In genomic region chr18:22902093-22902492, GRCh38 we compare ENCODE assay signal across 27 cellular contexts.
"Had no signal": no experiment of that assay in that cellular context is flagged by ENCODE, and none has a peak within 500 bp of the region (broad histone marks: within the 10 kb centered on the region; RNA-seq: fewer than 3 reads in every experiment).

No MANE protein-coding gene starts in this region.

- H3K9me3 ChIP-seq: stomach, suprapubic skin, testis, thoracic aorta, thyroid gland, tibial artery, tibial nerve, transverse colon, upper lobe of left lung, upper lobe of right lung, uterus, vagina had no signal

- H3K27ac ChIP-seq: stomach, suprapubic skin, testis, thoracic aorta, tibial artery, tibial nerve, transverse colon, upper lobe of left lung, upper lobe of right lung, uterus, vagina had no signal

- H3K4me3 ChIP-seq: stomach, suprapubic skin, testis, thoracic aorta, thyroid gland, tibial artery, tibial nerve, transverse colon, upper lobe of left lung, upper lobe of right lung, uterus, vagina had no signal

- H3K36me3 ChIP-seq: stomach, suprapubic skin, thoracic aorta, thyroid gland, tibial artery, tibial nerve, transverse colon, upper lobe of left lung, upper lobe of right lung, uterus, vagina had no signal

- FAIRE-seq: urothelium cell line had no signal

- DNase-seq: stimulated activated CD4-positive, alpha-beta T cell treated with anti-CD3 and anti-CD28 coated beads, Interleukin-2, amount 100 ng/mL, for 48 hours; stimulated activated CD4-positive, alpha-beta T cell treated with anti-CD3 and anti-CD28 coated beads, Interleukin-4, amount 100 ng/mL, for 1 hour; stimulated activated CD4-positive, alpha-beta T cell treated with anti-CD3 and anti-CD28 coated beads, Interleukin-4, amount 100 ng/mL, for 24 hours; stimulated activated CD4-positive, alpha-beta T cell treated with anti-CD3 and anti-CD28 coated beads, Interleukin-4, amount 100 ng/mL, for 4 hours; stimulated activated CD8-positive, alpha-beta memory T cell treated with anti-CD3 and anti-CD28 coated beads, Interleukin-4, amount 100 ng/mL, for 48 hours; stimulated activated naive B cell treated with anti-CD40 and anti-IgM and Interleukin-4, amounts not matched to agents 10 μg/mL and 1 μg/mL and 100 μg/mL, for 72 hours; stimulated activated naive CD4-positive, alpha-beta T cell; stimulated activated naive CD4-positive, alpha-beta T cell treated with Interleukin-2 at 50 U/mL for 16 hours; stimulated activated naive CD8-positive, alpha-beta T cell treated with anti-CD3 and anti-CD28 coated beads, Interleukin-15, amount 100 ng/mL, for 72 hours; stimulated activated naive CD8-positive, alpha-beta T cell treated with anti-CD3 and anti-CD28 coated beads, Interleukin-15, Interleukin-2, amounts not matched to agents 100 U/mL and 50 U/mL, for 24 hours; stomach; substantia nigra; testis; thyroid gland; tibial artery; transverse colon; trophoblast cell; upper lobe of left lung; upper lobe of right lung; uterus had no signal

- H3K27me3 ChIP-seq: stomach, suprapubic skin, testis, thyroid gland, tibial artery, tibial nerve, transverse colon, upper lobe of left lung, upper lobe of right lung, uterus, vagina had no signal

- ATAC-seq: stimulated activated effector memory CD8-positive, alpha-beta T cell treated with anti-CD3 and anti-CD28 coated beads, Interleukin-12 subunit alpha, Interleukin-12 subunit beta, amount 100 ng/mL, for 72 hours; stimulated activated memory B cell treated with anti-CD40 and anti-IgM and Interleukin-4, amounts not matched to agents 10 μg/mL and 1 μg/mL and 100 μg/mL, for 72 hours; stimulated activated naive B cell treated with anti-CD40 and anti-IgM and Interleukin-4, amounts not matched to agents 10 μg/mL and 1 μg/mL and 100 μg/mL, for 72 hours; stimulated activated naive CD8-positive, alpha-beta T cell treated with anti-CD3 and anti-CD28 coated beads, Interleukin-15, amount 100 ng/mL, for 72 hours; stimulated activated naive CD8-positive, alpha-beta T cell treated with anti-CD3 and anti-CD28 coated beads, Interleukin-15, Interleukin-2, amounts not matched to agents 100 U/mL and 50 U/mL, for 24 hours; upper lobe of right lung had no signal

- H3K4me1 ChIP-seq: testis, tibial artery, tibial nerve, transverse colon, upper lobe of left lung, uterus, vagina had no signal
